In genomic region chr19:54201980-54202379, GRCh38 we compare ENCODE assay signal across 8 cellular contexts. TPM values are rescaled to one million over a fixed set of nuclear protein-coding genes. Genes with fewer than 3 reads are reported as not detected.
A peak's percentile ranks its signal among the peaks of the same experiment; 100 is the strongest.
DNase-seq lines count a peak whose midpoint lies in the region; TF ChIP-seq lines count a peak whose summit lies in the region.

No MANE protein-coding gene starts in this region.

- peak overlapping the region; percentile 66 to 89 (median 76) for H3K4me3 ChIP-seq in stomach

- H3K9me3 Mint-ChIP-seq in T-helper 1 cell treated with Interleukin-12 subunit alpha and Interleukin-12 subunit beta and Interleukin-4 antibody, amounts not matched to agents 30 μg/mL and 1 μg/mL, for 36 hours, result no peaks in the 10 kb centered on the region
- no peaks in the 10 kb centered on the region for H3K9me3 Mint-ChIP-seq in activated T-helper 1 cell treated with anti-CD3 and anti-CD28 coated beads, Interleukin-12 subunit alpha, Interleukin-12 subunit beta, Interleukin-2, Interleukin-4 antibody, amounts not matched to agents 30 ng/mL and 10 ng/mL and 1 ng/mL, durations not matched to agents 14 hours and 24 hours and 36 hours
- peaks cover 0 to 1% (median 0%) of the 10 kb centered on the region in 6 donors for H3K9me3 Mint-ChIP-seq in immature natural killer cell

- H3K36me3 Mint-ChIP-seq in T-helper 1 cell treated with Interleukin-12 subunit alpha and Interleukin-12 subunit beta and Interleukin-4 antibody, amounts not matched to agents 30 μg/mL and 1 μg/mL, for 36 hours (ENCODE audit: low read depth), result peaks cover 53% of the 10 kb centered on the region
- H3K36me3 Mint-ChIP-seq in activated T-helper 1 cell treated with anti-CD3 and anti-CD28 coated beads, Interleukin-12 subunit alpha, Interleukin-12 subunit beta, Interleukin-2, Interleukin-4 antibody, amounts not matched to agents 30 ng/mL and 10 ng/mL and 1 ng/mL, durations not matched to agents 14 hours and 24 hours and 36 hours (ENCODE audit: low read depth), result peaks cover 65% of the 10 kb centered on the region
- peaks cover 0 to 31% (median 18%) of the 10 kb centered on the region in 3 donors for H3K36me3 Mint-ChIP-seq in immature natural killer cell

- peak overlapping the region in 4 of 5 donors; percentile 91 to 97 (median 94) for H3K27ac ChIP-seq in stomach

- TF ChIP-seq CTCF in stomach (IDR thresholded peaks at IDR 0.05), result no peak

- H3K36me3 ChIP-seq in stomach, result peaks cover 48 to 56% (median 55%) of the 10 kb centered on the region in 4 donors

- no peak for TF ChIP-seq POLR2A in stomach (IDR thresholded peaks at IDR 0.05)

- DNase-seq in T-helper 1 cell (no peak), immature natural killer cell (no peak), stomach (no peak), H4 (ENCODE audit: low spot score) (no peak), hippocampal formation (lab: John Stamatoyannopoulos, UW) (no peak), NCI-H1930 (lab: John Stamatoyannopoulos, UW) (no peak)
- no peak for DNase-seq in activated T-helper 1 cell treated with anti-CD3 and anti-CD28 coated beads, Interleukin-12 subunit alpha, Interleukin-12 subunit beta, Interleukin-2, Interleukin-4 antibody, amounts not matched to agents 30 ng/mL and 10 ng/mL and 1 ng/mL, durations not matched to agents 14 hours and 24 hours and 36 hours (ENCODE audit: low spot score)

- peak overlapping the region; percentile 97 for H3K4me3 Mint-ChIP-seq in T-helper 1 cell treated with Interleukin-12 subunit alpha and Interleukin-12 subunit beta and Interleukin-4 antibody, amounts not matched to agents 30 μg/mL and 1 μg/mL, for 36 hours
- peak overlapping the region; percentile 95 for H3K4me3 Mint-ChIP-seq in activated T-helper 1 cell treated with anti-CD3 and anti-CD28 coated beads, Interleukin-12 subunit alpha, Interleukin-12 subunit beta, Interleukin-2, Interleukin-4 antibody, amounts not matched to agents 30 ng/mL and 10 ng/mL and 1 ng/mL, durations not matched to agents 14 hours and 24 hours and 36 hours
- peak overlapping the region; percentile 95 to 99 (median 97) for H3K4me3 Mint-ChIP-seq in immature natural killer cell

- no peaks in the 10 kb centered on the region for H3K27me3 Mint-ChIP-seq in T-helper 1 cell treated with Interleukin-12 subunit alpha and Interleukin-12 subunit beta and Interleukin-4 antibody, amounts not matched to agents 30 μg/mL and 1 μg/mL, for 36 hours (ENCODE audit: low read depth)
- H3K27me3 Mint-ChIP-seq in activated T-helper 1 cell treated with anti-CD3 and anti-CD28 coated beads, Interleukin-12 subunit alpha, Interleukin-12 subunit beta, Interleukin-2, Interleukin-4 antibody, amounts not matched to agents 30 ng/mL and 10 ng/mL and 1 ng/mL, durations not matched to agents 14 hours and 24 hours and 36 hours (ENCODE audit: insufficient read depth), result no peaks in the 10 kb centered on the region
- H3K27me3 Mint-ChIP-seq in immature natural killer cell (ENCODE audit: low read depth in 3 of 3), result peaks cover 10 to 13% (median 12%) of the 10 kb centered on the region in 3 donors

- intact Hi-C loops in activated T-helper 1 cell treated with anti-CD3 and anti-CD28 coated beads, Interleukin-12 subunit alpha, Interleukin-12 subunit beta, Interleukin-2, Interleukin-4 antibody, amounts not matched to agents 30 ng/mL and 10 ng/mL and 1 ng/mL, durations not matched to agents 14 hours and 24 hours and 36 hours (cut with micrococcal nuclease), result loop anchor here (2.0 to 5.0 kb wide), 2 partner anchors 247 to 665 kb away; partner anchors contain the start of genes LENG8 and ZNF331
- intact Hi-C loops in stomach (cut with DNase I; ENCODE audit: low total_unique reads), result no loop called here

- peaks cover 43% of the 10 kb centered on the region for H3K4me1 Mint-ChIP-seq in T-helper 1 cell treated with Interleukin-12 subunit alpha and Interleukin-12 subunit beta and Interleukin-4 antibody, amounts not matched to agents 30 μg/mL and 1 μg/mL, for 36 hours (ENCODE audit: low read depth)
- peaks cover 63% of the 10 kb centered on the region for H3K4me1 Mint-ChIP-seq in activated T-helper 1 cell treated with anti-CD3 and anti-CD28 coated beads, Interleukin-12 subunit alpha, Interleukin-12 subunit beta, Interleukin-2, Interleukin-4 antibody, amounts not matched to agents 30 ng/mL and 10 ng/mL and 1 ng/mL, durations not matched to agents 14 hours and 24 hours and 36 hours (ENCODE audit: low read depth)
- H3K4me1 Mint-ChIP-seq in immature natural killer cell, result peaks cover 42 to 63% of the 10 kb centered on the region in 2 donors

- no peaks in the 10 kb centered on the region for H3K9me3 ChIP-seq in stomach

- no peak for TF ChIP-seq EP300 in stomach (IDR thresholded peaks at IDR 0.05)

- peaks cover 54 to 67% (median 62%) of the 10 kb centered on the region in 4 donors for H3K4me1 ChIP-seq in stomach

- peak overlapping the region; percentile 49 for H3K27ac Mint-ChIP-seq in T-helper 1 cell treated with Interleukin-12 subunit alpha and Interleukin-12 subunit beta and Interleukin-4 antibody, amounts not matched to agents 30 μg/mL and 1 μg/mL, for 36 hours
- peak overlapping the region; percentile 99 for H3K27ac Mint-ChIP-seq in activated T-helper 1 cell treated with anti-CD3 and anti-CD28 coated beads, Interleukin-12 subunit alpha, Interleukin-12 subunit beta, Interleukin-2, Interleukin-4 antibody, amounts not matched to agents 30 ng/mL and 10 ng/mL and 1 ng/mL, durations not matched to agents 14 hours and 24 hours and 36 hours
- H3K27ac Mint-ChIP-seq in immature natural killer cell, result peak overlapping the region; percentile 98 to 99 (median 99)

- WGBS in stomach, 5 donors, result 46 to 64% (median 59%) methylated on average over 13 of the region's 13 CpGs

- no peaks in the 10 kb centered on the region for H3K27me3 ChIP-seq in stomach

RNA-seq across cellular contexts. Expression of gene RPS9, which starts 1.3 kb away (rescaled TPM):
- total RNA-seq in activated T-helper 1 cell treated with anti-CD3 and anti-CD28 coated beads, Interleukin-12 subunit alpha, Interleukin-12 subunit beta, Interleukin-2, Interleukin-4 antibody, amounts not matched to agents 30 ng/mL and 10 ng/mL and 1 ng/mL, durations not matched to agents 14 hours and 24 hours and 36 hours, result 1,475 and 1,511 TPM in 2 replicates
- polyA plus RNA-seq in immature natural killer cell (1,000 to 10,000 TPM in 1 of 3 donors, 100 to 1,000 TPM in 2; 436 to 1,067 (median 492) TPM), stomach (1,000 to 10,000 TPM; 4,159 to 5,346 (median 4,356) TPM)
- 1,000 to 10,000 TPM in 4 of 5 donors, 100 to 1,000 TPM in 1; 634 to 2,012 (median 1,471) TPM for total RNA-seq in stomach
- 2,262 and 2,532 TPM in 2 replicates for total RNA-seq in H4 (2014; rRNA removed; shearing (Covaris generic))

RNA-seq across cellular contexts. Expression of gene TSEN34, which starts 10.9 kb away (rescaled TPM):
- 20.1 and 20.9 TPM in 2 replicates for total RNA-seq in activated T-helper 1 cell treated with anti-CD3 and anti-CD28 coated beads, Interleukin-12 subunit alpha, Interleukin-12 subunit beta, Interleukin-2, Interleukin-4 antibody, amounts not matched to agents 30 ng/mL and 10 ng/mL and 1 ng/mL, durations not matched to agents 14 hours and 24 hours and 36 hours
- polyA plus RNA-seq in immature natural killer cell (10 to 100 TPM; 26.6 to 36.4 (median 34.0) TPM), stomach (10 to 100 TPM; 35.3 to 54.1 (median 45.1) TPM)
- total RNA-seq in stomach, result 100 to 1,000 TPM in 1 of 5 donors, 10 to 100 TPM in 4; 25.5 to 147 (median 34.5) TPM
- 166 and 167 TPM in 2 replicates for total RNA-seq in H4 (2014; rRNA removed; shearing (Covaris generic))

RNA-seq across cellular contexts. Expression of gene MBOAT7, which starts 12.6 kb away (rescaled TPM):
- total RNA-seq in activated T-helper 1 cell treated with anti-CD3 and anti-CD28 coated beads, Interleukin-12 subunit alpha, Interleukin-12 subunit beta, Interleukin-2, Interleukin-4 antibody, amounts not matched to agents 30 ng/mL and 10 ng/mL and 1 ng/mL, durations not matched to agents 14 hours and 24 hours and 36 hours, result 255 and 263 TPM in 2 replicates
- polyA plus RNA-seq in immature natural killer cell, result 10 to 100 TPM in 2 of 3 donors, 1 to 10 TPM in 1; 8.8 to 17.8 (median 15.7) TPM
- 1,000 to 10,000 TPM in 1 of 5 donors, 100 to 1,000 TPM in 1, 10 to 100 TPM in 3; 22.0 to 1,215 (median 95.1) TPM for total RNA-seq in stomach
- polyA plus RNA-seq in stomach, result 10 to 100 TPM; 14.1 to 20.6 (median 19.1) TPM
- 88.1 and 139 TPM in 2 replicates for total RNA-seq in H4 (2014; rRNA removed; shearing (Covaris generic))

RNA-seq across cellular contexts. Expression of gene LILRB3, which starts 20.8 kb away (rescaled TPM):
- 0.67 and 0.78 TPM in 2 replicates for total RNA-seq in activated T-helper 1 cell treated with anti-CD3 and anti-CD28 coated beads, Interleukin-12 subunit alpha, Interleukin-12 subunit beta, Interleukin-2, Interleukin-4 antibody, amounts not matched to agents 30 ng/mL and 10 ng/mL and 1 ng/mL, durations not matched to agents 14 hours and 24 hours and 36 hours
- polyA plus RNA-seq in immature natural killer cell (1 to 10 TPM in 1 of 3 donors, under 1 TPM in 2; 0.21 to 2.7 (median 0.59) TPM), stomach (1 to 10 TPM; 1.7 to 3.0 (median 2.5) TPM)
- 10 to 100 TPM in 1 of 5 donors, 1 to 10 TPM in 2, under 1 TPM in 1, not detected in 1; 0.89 to 74.7 (median 2.4) TPM for total RNA-seq in stomach
- total RNA-seq in H4 (2014; rRNA removed; shearing (Covaris generic)), result not detected in 2 replicates

RNA-seq across cellular contexts. Expression of gene TMC4, which starts 29.0 kb away (rescaled TPM):
- 0.73 and 0.83 TPM in 2 replicates for total RNA-seq in activated T-helper 1 cell treated with anti-CD3 and anti-CD28 coated beads, Interleukin-12 subunit alpha, Interleukin-12 subunit beta, Interleukin-2, Interleukin-4 antibody, amounts not matched to agents 30 ng/mL and 10 ng/mL and 1 ng/mL, durations not matched to agents 14 hours and 24 hours and 36 hours
- 1 to 10 TPM in 2 of 3 donors, under 1 TPM in 1; 0.93 to 3.3 (median 1.5) TPM for polyA plus RNA-seq in immature natural killer cell
- 10 to 100 TPM; 28.0 to 99.5 (median 47.1) TPM for total RNA-seq in stomach
- 10 to 100 TPM; 33.4 to 49.8 (median 39.3) TPM for polyA plus RNA-seq in stomach
- not detected in 2 replicates for total RNA-seq in H4 (2014; rRNA removed; shearing (Covaris generic))

Comparison
In these comparisons a context has a peak if more than half of its experiments do, and no peak if none do; other contexts are left out.
1. H3K27ac Mint-ChIP-seq: peak in every context shown above with its lines; median percentile 99 in activated T-helper 1 cell treated with anti-CD3 and anti-CD28 coated beads, Interleukin-12 subunit alpha, Interleukin-12 subunit beta, Interleukin-2, Interleukin-4 antibody, amounts not matched to agents 30 ng/mL and 10 ng/mL and 1 ng/mL, durations not matched to agents 14 hours and 24 hours and 36 hours; 99 in immature natural killer cell; 49 in T-helper 1 cell treated with Interleukin-12 subunit alpha and Interleukin-12 subunit beta and Interleukin-4 antibody, amounts not matched to agents 30 μg/mL and 1 μg/mL, for 36 hours.